Comparison of ENCODE assay signal across 7 cellular contexts in genomic region chr13:35979378-35979911, GRCh38.
DNase-seq lines count a peak whose midpoint lies in the region; ATAC-seq and TF ChIP-seq lines count a peak whose summit lies in the region.

No MANE protein-coding gene starts in this region.

- H3K4me3 ChIP-seq in Peyer's patch = no peak overlapping the region
- H3K4me3 ChIP-seq in esophagus (ENCODE audit: low read depth in 1 of 2, low read length in 2 of 2) = no peak overlapping the region
- no peak overlapping the region for H3K4me3 ChIP-seq in upper lobe of left lung

- no peak for TF ChIP-seq EP300 in upper lobe of left lung (IDR thresholded peaks at IDR 0.05)

- TF ChIP-seq POLR2A in Peyer's patch (IDR thresholded peaks at IDR 0.05) (no peak), upper lobe of left lung (IDR thresholded peaks at IDR 0.05) (no peak)

- peak overlapping the region; percentile 16 to 59 (median 46) for H3K27ac ChIP-seq in Peyer's patch
- peak overlapping the region; percentile 25 to 81 for H3K27ac ChIP-seq in esophagus (ENCODE audit: low read depth in 2 of 2, low read length in 1 of 2)
- H3K27ac ChIP-seq in upper lobe of left lung = peak overlapping the region in 3 of 4 donors; percentile 24 to 54 (median 40)

- TF ChIP-seq CTCF in Peyer's patch (IDR thresholded peaks at IDR 0.05) (no peak), upper lobe of left lung (IDR thresholded peaks at IDR 0.05) (no peak)

- H3K27me3 ChIP-seq in Peyer's patch (no peaks in the 10 kb centered on the region), esophagus (ENCODE audit: control insufficient read depth in 1 of 2, insufficient read depth in 2 of 2, low read length in 2 of 2) (no peaks in the 10 kb centered on the region), upper lobe of left lung (no peaks in the 10 kb centered on the region)

- H3K9me3 ChIP-seq in Peyer's patch (no peaks in the 10 kb centered on the region), esophagus (ENCODE audit: control insufficient read depth in 2 of 2, insufficient read depth in 1 of 2, low read depth in 1 of 2, low read length in 1 of 2) (no peaks in the 10 kb centered on the region), upper lobe of left lung (no peaks in the 10 kb centered on the region)

- peak; percentile 58 to 87 for ATAC-seq in upper lobe of left lung (ENCODE audit: low FRiP score in 2 of 2)

- H3K36me3 ChIP-seq in Peyer's patch = no peaks in the 10 kb centered on the region
- no peaks in the 10 kb centered on the region for H3K36me3 ChIP-seq in esophagus (ENCODE audit: control insufficient read depth in 2 of 2, insufficient read depth in 2 of 2, low read length in 1 of 2)
- H3K36me3 ChIP-seq in upper lobe of left lung = no peaks in the 10 kb centered on the region

- DNase-seq in Peyer's patch = peak in 2 of 3 donors; percentile 33 to 73
- peak; percentile 51 for DNase-seq in middle frontal gyrus (ENCODE audit: extremely low spot score, low spot score)
- DNase-seq in upper lobe of left lung = peak in 1 of 2 donors; percentile 24
- DNase-seq in DMS53 (lab: John Stamatoyannopoulos, UW) = no peak
- DNase-seq in OCI-M1 (lab: John Stamatoyannopoulos, UW) = no peak
- no peak for DNase-seq in stimulated activated CD8-positive, alpha-beta memory T cell treated with anti-CD3 and anti-CD28 coated beads, Interleukin-4, amount 100 ng/mL, for 48 hours

- WGBS in esophagus, 2 donors = 28 to 47% methylated on average over 8 of the region's 8 CpGs
- 52 to 70% methylated on average over 8 of the region's 8 CpGs for WGBS in upper lobe of left lung, 2 donors

- no peaks in the 10 kb centered on the region for H3K4me1 ChIP-seq in Peyer's patch
- no peaks in the 10 kb centered on the region for H3K4me1 ChIP-seq in esophagus (ENCODE audit: control insufficient read depth in 2 of 2, insufficient read depth in 2 of 2, low read length in 1 of 2)
- H3K4me1 ChIP-seq in upper lobe of left lung = peaks cover 0 to 5% (median 0%) of the 10 kb centered on the region in 4 donors

Comparison
In these comparisons a context has a peak if more than half of its experiments do, and no peak if none do; other contexts are left out.
1. DNase-seq: peak in Peyer's patch (2 of 3) and middle frontal gyrus (single experiment); none in DMS53 (single experiment), OCI-M1 (single experiment) and stimulated activated CD8-positive, alpha-beta memory T cell treated with anti-CD3 and anti-CD28 coated beads, Interleukin-4, amount 100 ng/mL, for 48 hours (single experiment).
2. Peak in every context shown above with its lines, with median percentiles within 50 percentile points of each other: H3K27ac ChIP-seq.